Comparison of ENCODE assay signal across 26 cellular contexts in the genomic region with DNA sequence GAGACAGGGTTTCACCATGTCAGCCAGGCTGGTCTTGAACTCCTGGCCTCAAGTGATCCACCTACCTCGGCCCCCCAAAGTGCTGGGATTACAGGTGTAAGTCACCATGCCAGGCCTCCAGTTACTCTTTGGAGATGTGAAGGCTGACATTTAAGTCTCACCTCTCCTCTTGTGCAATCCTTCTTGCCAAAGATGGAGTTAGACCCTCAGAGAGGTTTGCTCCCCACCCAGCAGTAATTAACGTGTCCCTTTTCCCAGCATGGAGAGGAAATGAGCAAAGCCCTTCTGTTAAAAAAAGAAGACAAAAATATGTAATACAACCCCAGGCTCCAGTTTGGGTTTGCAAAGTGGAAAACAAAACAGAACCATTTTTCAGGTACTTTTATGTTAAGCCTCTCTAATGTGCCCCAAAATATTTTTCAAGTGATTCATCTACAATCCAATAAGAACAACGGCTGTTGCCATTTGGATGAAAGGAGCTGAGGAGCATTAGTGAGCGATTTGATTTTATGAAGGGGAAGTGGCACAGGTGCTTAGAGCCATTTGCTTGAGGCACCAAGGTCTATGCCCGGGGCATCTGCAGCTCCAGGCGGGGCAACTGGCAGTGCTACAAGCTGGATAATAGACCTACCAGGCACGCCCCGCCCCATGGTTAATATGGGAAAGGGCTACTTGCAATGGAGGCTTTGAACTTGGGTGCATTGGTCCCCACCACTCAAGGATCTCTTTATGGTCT. TPM values are rescaled to one million over a fixed set of nuclear protein-coding genes. Genes with fewer than 3 reads are reported as not detected.
DNase-seq lines count a peak whose midpoint lies in the region; ATAC-seq, FAIRE-seq and TF ChIP-seq lines count a peak whose summit lies in the region.
"Had no signal": no experiment of that assay in that cellular context is flagged by ENCODE, and none has a peak within 500 bp of the region (broad histone marks: within the 10 kb centered on the region; RNA-seq: fewer than 3 reads in every experiment).

No MANE protein-coding gene starts in this region.

- no peaks in the 10 kb centered on the region for H3K9me3 ChIP-seq in HepG2 (ENCODE audit: low read length)
- H3K9me3 ChIP-seq in right lobe of liver: no peaks in the 10 kb centered on the region
- H3K9me3 ChIP-seq in sigmoid colon: no peaks in the 10 kb centered on the region
- H3K9me3 ChIP-seq: BLaER1, SK-N-SH had no signal

- H3K4me3 ChIP-seq in HepG2 (replicated peaks in 1 of 3; ENCODE audit: insufficient read depth in 1 of 3, low read depth in 2 of 3, low read length in 3 of 3) (no peak overlapping the region), right lobe of liver (no peak overlapping the region), sigmoid colon (no peak overlapping the region)
- H3K4me3 ChIP-seq: BLaER1, GM23248 had no signal

- no peak for TF ChIP-seq CTCF in HepG2 (CRISPR knock-in tag; IDR thresholded peaks at IDR 0.05)
- no peak for TF ChIP-seq CTCF in right lobe of liver (IDR thresholded peaks at IDR 0.05)
- TF ChIP-seq CTCF in sigmoid colon (IDR thresholded peaks at IDR 0.05): no peak

- no TSS peak for BruUV-seq in HepG2 (replicated peaks; lab: Mats Ljungman, UMichigan)

- no peak overlapping the region for H2AFZ ChIP-seq in HepG2 (ENCODE audit: low read length)
- H2AFZ ChIP-seq: GM23248 had no signal

- H3K36me3 ChIP-seq in HepG2 (replicated peaks in 1 of 2; ENCODE audit: control insufficient read depth in 1 of 2, insufficient read depth in 2 of 2, low read length in 2 of 2) (no peaks in the 10 kb centered on the region), right lobe of liver (no peaks in the 10 kb centered on the region), sigmoid colon (no peaks in the 10 kb centered on the region)
- H3K36me3 ChIP-seq: BLaER1 had no signal

- no peak overlapping the region for H3K9ac ChIP-seq in HepG2 (ENCODE audit: insufficient read depth, low read depth, low read length)
- H3K9ac ChIP-seq: BLaER1, GM23248, SK-N-SH had no signal

- intact Hi-C loops in HepG2 (cut with micrococcal nuclease; ENCODE audit: unreplicated experiment): no loop called here
- intact Hi-C loops in right lobe of liver (cut with DNase I): no loop called here
- intact Hi-C loops in sigmoid colon (cut with DNase I): no loop called here

- no peak for TF ChIP-seq POLR2A in HepG2 (IDR thresholded peaks at IDR 0.05; ENCODE audit: insufficient read depth in 1 of 2, low read depth in 2 of 2, low read length in 2 of 2)
- no peak for TF ChIP-seq POLR2A in right lobe of liver (IDR thresholded peaks at IDR 0.05)
- no peak for TF ChIP-seq POLR2A in sigmoid colon (IDR thresholded peaks at IDR 0.05)

- H3K4me2 ChIP-seq in HepG2 (ENCODE audit: low read depth, low read length): no peak overlapping the region
- H3K4me2 ChIP-seq: BLaER1, SK-N-SH had no signal

- FAIRE-seq in HepG2 (lab: Jason Lieb, UNC): no peak
- FAIRE-seq: GM18507, RCC 7860 had no signal

- DNase-seq in HepG2 (ENCODE audit: low spot score) (no peak), right lobe of liver (no peak), ecto neural progenitor cell (ENCODE audit: low spot score) (peak; percentile 28), sigmoid colon (peak; percentile 28), hippocampal formation (lab: John Stamatoyannopoulos, UW) (no peak)
- no peak for DNase-seq in activated CD4-positive, alpha-beta T cell treated with anti-CD3 and anti-CD28 coated beads, Interleukin-2, amount 50 U/mL, for 4 hours
- DNase-seq: CD4-positive, CD25-positive, alpha-beta regulatory T cell; DMS153; GM23248; H9; HFFc6; MV-4-11; NCI-H1105; NCI-H146; NCI-H1930; NCI-H2107; NCI-H446; NCI-H524 treated with DMSO at 0.1 percent for 48 hours; NCI-H774; SK-N-SH had no signal

- no peaks in the 10 kb centered on the region for H4K20me1 ChIP-seq in HepG2 (ENCODE audit: insufficient read depth, low read length)
- H4K20me1 ChIP-seq: BLaER1 had no signal

- POLR2A ChIA-PET in HepG2 (lab: Yijun Ruan, JAX): no interaction called here

- TF ChIP-seq RAD21 in HepG2 (CRISPR knock-in tag; IDR thresholded peaks at IDR 0.05): no peak

- peaks cover 2 to 5% of the 10 kb centered on the region in 2 experiments; a peak in 3 of 5 replicates for H3K27me3 ChIP-seq in HepG2 (ENCODE audit: control insufficient read depth in 1 of 2, insufficient read depth in 2 of 2, low read length in 2 of 2)
- H3K27me3 ChIP-seq in right lobe of liver: peaks cover 0 to 7% of the 10 kb centered on the region in 2 donors
- peaks cover 14 to 36% (median 16%) of the 10 kb centered on the region in 3 donors for H3K27me3 ChIP-seq in sigmoid colon

- CTCF ChIA-PET in HepG2 (lab: Yijun Ruan, JAX; ENCODE audit: low intra/inter-chr PET ratio, low total read pairs): no interaction called here

- in situ Hi-C loops in HepG2 (cut with HindIII; ENCODE audit: extremely low pct_ligation_motif_present, low pct_unique_long_range_greater_than_20kb): no loop called here

- ATAC-seq in HepG2 (no peak), right lobe of liver (no peak), GM19455 (IDR thresholded peaks at IDR 0.05; ENCODE audit: unreplicated experiment) (no peak)

- no peak overlapping the region for H3K27ac ChIP-seq in HepG2 (ENCODE audit: extremely low read length, insufficient read depth, low read length)
- no peak overlapping the region for H3K27ac ChIP-seq in right lobe of liver
- H3K27ac ChIP-seq in sigmoid colon: no peak overlapping the region
- H3K27ac ChIP-seq: BLaER1, GM23248 had no signal

- no peaks in the 10 kb centered on the region for H3K79me2 ChIP-seq in HepG2 (ENCODE audit: insufficient read depth, low read length)

- 40% methylated on average over 7 of the region's 8 CpGs for WGBS in HepG2 (ENCODE audit: low lambda C conversion rate)
- 58% methylated on average over 4 of the region's 8 CpGs for WGBS in right lobe of liver (ENCODE audit: insufficient coverage, low coverage, low lambda C conversion rate, missing lambda C conversion rate)
- 46 to 74% methylated on average over 8 of the region's 8 CpGs for WGBS in sigmoid colon, 2 donors

- H3K4me1 ChIP-seq in HepG2 (ENCODE audit: insufficient read depth, low read length): peaks cover 8% of the 10 kb centered on the region; the same call in 1 of the 2 replicates
- H3K4me1 ChIP-seq in right lobe of liver: peaks cover 0 to 9% (median 4%) of the 10 kb centered on the region in 4 donors
- H3K4me1 ChIP-seq in sigmoid colon: peaks cover 0 to 17% (median 15%) of the 10 kb centered on the region in 4 donors

- TF ChIP-seq EP300 in HepG2 (IDR thresholded peaks at IDR 0.05; ENCODE audit: low read depth in 2 of 2, low read length in 2 of 2) (no peak), HepG2 (CRISPR knock-in tag; IDR thresholded peaks at IDR 0.05; ENCODE audit: borderline replicate concordance) (no peak), sigmoid colon (IDR thresholded peaks at IDR 0.05) (no peak)

TF ChIP-seq in HepG2, 621 proteins besides CTCF, POLR2A, EP300 and RAD21:
- TF ChIP-seq CEBPB (IDR thresholded peaks at IDR 0.05; ENCODE audit: borderline replicate concordance, low read depth, low read length) (0 out of 2 replicates have a peak, but pooled peaks have one; percentile 6), KDM2A (CRISPR knock-in tag; IDR thresholded peaks at IDR 0.05; ENCODE audit: borderline replicate concordance, low read depth) (no peak)
TF ChIP-seq in HepG2: peak in this region for 1.

RNA-seq across cellular contexts. Expression of gene GRIK4, which starts 57.2 kb away (rescaled TPM):
- total RNA-seq in HepG2 (2016; rRNA removed; fragmentation: Illumina TruSeq; extraction: Trizol) (0.04 TPM in 1 of 2 replicates, not detected in the other), right lobe of liver (under 1 TPM in 2 of 6 experiments, not detected in 4; 0.07 to 0.11 TPM), sigmoid colon (under 1 TPM in 2 of 4 donors, not detected in 2; 0.27 to 0.36 TPM)
- not detected in 2 replicates for total RNA-seq in HepG2 (2016; cell fraction: cytosol; rRNA removed; fragmentation: Illumina TruSeq; extraction: Trizol; ENCODE audit: low read depth)
- total RNA-seq in HepG2 (2016; cell fraction: insoluble cytoplasmic fraction; rRNA removed; fragmentation: Illumina TruSeq; extraction: Trizol): not detected in 2 replicates
- 0.19 and 0.24 TPM in 2 replicates for total RNA-seq in HepG2 (2016; cell fraction: membrane; rRNA removed; fragmentation: Illumina TruSeq; extraction: Trizol)
- 0.12 TPM in 1 of 2 replicates, not detected in the other for total RNA-seq in HepG2 (2016; cell fraction: nucleus; rRNA removed; fragmentation: Illumina TruSeq; extraction: Trizol)
- polyA plus RNA-seq in HepG2 (2011; rRNA removed) (0.01 and 0.07 TPM in 2 replicates), sigmoid colon (under 1 TPM in 1 of 3 donors, not detected in 2; 0.10 TPM)
- 0.03 TPM in 1 of 2 replicates, not detected in the other for polyA plus RNA-seq in HepG2 (2011; cell fraction: cytosol; rRNA removed)
- polyA plus RNA-seq in HepG2 (2011; cell fraction: nucleus; rRNA removed): 0.09 TPM in 1 of 2 replicates, not detected in the other
- polyA plus RNA-seq in HepG2 (2012): 0.04 and 0.05 TPM in 2 replicates
- 0.02 TPM in 1 of 2 replicates, not detected in the other for polyA plus RNA-seq in HepG2 (2016; cell fraction: cytosol; fragmentation: Illumina TruSeq; extraction: Trizol; ENCODE audit: low read depth)
- polyA plus RNA-seq in HepG2 (2016; cell fraction: insoluble cytoplasmic fraction; fragmentation: Illumina TruSeq; extraction: Trizol; ENCODE audit: low read depth): not detected in 2 replicates
- polyA plus RNA-seq in HepG2 (2016; cell fraction: membrane; fragmentation: Illumina TruSeq; extraction: Trizol; ENCODE audit: low read depth): 0.10 TPM in 1 of 2 replicates, not detected in the other
- not detected in 2 replicates for polyA plus RNA-seq in HepG2 (2016; cell fraction: nucleus; fragmentation: Illumina TruSeq; extraction: Trizol; ENCODE audit: insufficient read depth, low read depth)
- polyA minus RNA-seq in HepG2 (2011; rRNA and poly(A)+ RNA removed; ENCODE audit: low replicate concordance): 0.64 TPM in 1 of 2 replicates, not detected in the other
- not detected in 2 replicates for polyA minus RNA-seq in HepG2 (2011; cell fraction: cytosol; rRNA and poly(A)+ RNA removed)
- polyA minus RNA-seq in HepG2 (2011; cell fraction: nucleus; rRNA and poly(A)+ RNA removed): not detected in 2 replicates
- total RNA-seq: A172; CD4-positive, CD25-positive, alpha-beta regulatory T cell; GM23248; HFFc6 had no signal
- polyA plus RNA-seq: CD4-positive, CD25-positive, alpha-beta regulatory T cell; GM23248; IgD-negative memory B cell had no signal

Comparison
In these comparisons a context has a peak if more than half of its experiments do, and no peak if none do; other contexts are left out.
1. DNase-seq: peak in ecto neural progenitor cell (single experiment) and sigmoid colon (single experiment); none in HepG2 (single experiment), right lobe of liver (0 of 3), hippocampal formation (0 of 2) and activated CD4-positive, alpha-beta T cell treated with anti-CD3 and anti-CD28 coated beads, Interleukin-2, amount 50 U/mL, for 4 hours (0 of 2).